Comparison of ENCODE assay signal across 1 cellular context in the genomic region with DNA sequence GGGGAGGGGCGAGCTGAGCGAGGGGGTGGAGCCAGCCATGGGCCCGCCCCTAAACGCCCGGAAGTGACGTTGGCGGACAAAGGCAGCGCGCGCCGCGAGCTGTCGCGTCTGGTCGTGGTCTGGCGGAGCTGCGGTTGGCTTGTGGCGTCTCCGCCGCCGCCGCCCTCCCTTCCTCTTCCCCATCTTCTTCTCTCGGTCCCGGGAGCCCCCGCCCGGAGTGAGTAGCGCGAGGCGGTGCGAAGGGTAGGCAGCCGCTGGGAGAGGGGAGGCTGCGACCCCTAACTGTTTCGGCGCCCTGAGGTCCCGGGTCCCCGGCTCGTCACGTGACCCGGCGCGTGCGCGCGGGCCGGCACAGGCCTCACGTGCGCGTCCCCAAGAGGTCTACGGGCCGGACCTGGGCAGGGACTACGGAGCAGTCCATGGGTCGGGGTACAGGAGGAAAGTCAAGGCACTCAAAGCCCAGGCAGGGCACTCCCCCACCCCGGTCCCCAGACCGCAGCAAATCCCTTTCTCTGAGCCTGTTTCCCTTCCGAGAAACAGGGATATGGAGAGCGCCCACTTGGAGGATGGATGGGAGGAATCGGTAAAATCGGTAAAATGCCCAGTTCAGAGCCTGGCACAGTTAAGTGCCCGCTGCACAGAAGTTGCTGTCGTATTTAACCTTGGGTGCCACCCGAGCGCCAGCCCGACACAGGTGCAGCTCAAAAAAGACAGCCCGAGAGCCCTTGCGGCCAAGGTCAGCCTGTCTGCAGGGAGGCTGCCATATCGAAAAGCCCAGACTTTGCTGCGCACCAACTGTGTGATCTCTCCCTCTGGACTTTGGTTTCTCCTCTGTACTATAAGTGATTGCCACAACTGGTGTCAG.
TF ChIP-seq lines count a peak whose summit lies in the region.

A gene with protein sequence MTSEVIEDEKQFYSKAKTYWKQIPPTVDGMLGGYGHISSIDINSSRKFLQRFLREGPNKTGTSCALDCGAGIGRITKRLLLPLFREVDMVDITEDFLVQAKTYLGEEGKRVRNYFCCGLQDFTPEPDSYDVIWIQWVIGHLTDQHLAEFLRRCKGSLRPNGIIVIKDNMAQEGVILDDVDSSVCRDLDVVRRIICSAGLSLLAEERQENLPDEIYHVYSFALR (plus strand): TSS at position 85 of the 865 bp plus-strand sequence. CDS start 6,541 bp downstream, outside the sequence.

TF ChIP-seq in liver, 16 proteins besides CTCF, POLR2A, EP300 and RAD21 (continued from another document):
- TF ChIP-seq EGR1 (IDR thresholded peaks at IDR 0.05; ENCODE audit: low read depth in 2 of 2) = no peak
